In the genomic region with DNA sequence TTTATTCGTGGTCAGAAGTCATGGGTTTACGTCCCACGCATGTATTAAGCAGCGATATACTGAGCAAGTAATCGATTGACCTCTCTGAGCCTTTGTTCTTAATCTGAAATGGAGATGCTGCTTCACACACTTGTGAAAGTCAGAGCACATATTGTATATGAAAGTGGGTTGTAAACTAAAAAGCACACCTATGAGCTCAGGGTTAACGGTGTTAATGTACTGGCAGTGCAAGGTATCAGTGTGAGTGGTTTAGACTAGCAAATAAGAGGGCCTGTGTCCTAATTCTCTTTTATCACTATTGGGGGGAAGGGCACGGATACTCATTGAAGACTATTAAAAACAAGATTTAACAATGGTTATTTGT, we compare ENCODE assay signal across 8 cellular contexts. TPM values are rescaled to one million over a fixed set of nuclear protein-coding genes. Genes with fewer than 3 reads are reported as not detected.
DNase-seq lines count a peak whose midpoint lies in the region; ATAC-seq and TF ChIP-seq lines count a peak whose summit lies in the region.

No MANE protein-coding gene starts in this region.

- no peaks in the 10 kb centered on the region for H3F3A ChIP-seq in OCI-LY1 (ENCODE audit: insufficient read depth, low read length)

- peaks cover 24% of the 10 kb centered on the region for H3K79me2 ChIP-seq in OCI-LY1 (ENCODE audit: insufficient read depth, low read length)

- intact Hi-C loops in ovary (cut with DNase I) = no loop called here

- peak overlapping the region; percentile 63 for H3K4me3 ChIP-seq in H7 (ENCODE audit: insufficient read depth, low read depth, low read length)
- H3K4me3 ChIP-seq in OCI-LY1 (ENCODE audit: low read depth, low read length, poor library complexity, severe bottlenecking) = peak overlapping the region; percentile 76
- H3K4me3 ChIP-seq in epithelial cell of proximal tubule (ENCODE audit: low read depth, low read length) = peak overlapping the region; percentile 73
- H3K4me3 ChIP-seq in ovary = peak overlapping the region; percentile 84

- 1 to 2% (median 1%) methylated on average over 7 of the region's 7 CpGs for WGBS in ovary, 3 donors

- H3K4me2 ChIP-seq in OCI-LY1 (ENCODE audit: low read length) = peak overlapping the region; percentile 88

- no peak for DNase-seq in H7
- no peak for DNase-seq in epithelial cell of proximal tubule (ENCODE audit: low read depth)
- no peak for DNase-seq in ovary
- no peak for DNase-seq in activated gamma-delta T cell treated with Interleukin-2 at 50 U/mL for 16 hours
- DNase-seq in T1000 (lab: John Stamatoyannopoulos, UW) = no peak
- DNase-seq in activated CD8-positive, alpha-beta memory T cell treated with anti-CD3 and anti-CD28 coated beads for 24 hours = no peak

- ATAC-seq in GM18508 (IDR thresholded peaks at IDR 0.05; ENCODE audit: insufficient read depth, unreplicated experiment) = peak; percentile 11

- peak overlapping the region; percentile 24 for H3K27ac ChIP-seq in OCI-LY1 (ENCODE audit: low read depth, low read length, poor library complexity, severe bottlenecking)
- no peak overlapping the region for H3K27ac ChIP-seq in ovary

- TF ChIP-seq POLR2A in ovary (IDR thresholded peaks at IDR 0.05) = no peak

- TF ChIP-seq EP300 in ovary (IDR thresholded peaks at IDR 0.05) = no peak

- H3K9me3 ChIP-seq in OCI-LY1 (ENCODE audit: low read length) (no peaks in the 10 kb centered on the region), ovary (no peaks in the 10 kb centered on the region)

- H3K9ac ChIP-seq in OCI-LY1 (ENCODE audit: low read length) = peak overlapping the region; percentile 81

- no peak for TF ChIP-seq CTCF in OCI-LY1 (IDR thresholded peaks at IDR 0.05; ENCODE audit: low read length)
- TF ChIP-seq CTCF in epithelial cell of proximal tubule (conservative IDR thresholded peaks at IDR 0.05; ENCODE audit: low read depth, low read length) = no peak
- TF ChIP-seq CTCF in ovary (IDR thresholded peaks at IDR 0.05) = no peak

- H3K9me2 ChIP-seq in OCI-LY1 (ENCODE audit: low read depth, low read length) = no peaks in the 10 kb centered on the region

- H3K27me3 ChIP-seq in H7 (ENCODE audit: control insufficient read depth, insufficient read depth, low read length) (no peaks in the 10 kb centered on the region), OCI-LY1 (ENCODE audit: insufficient read depth, low read length) (no peaks in the 10 kb centered on the region), ovary (no peaks in the 10 kb centered on the region)

- H3K36me3 ChIP-seq in H7 (replicated peaks; ENCODE audit: control insufficient read depth, insufficient read depth, low read length) (peaks cover 9% of the 10 kb centered on the region), OCI-LY1 (ENCODE audit: insufficient read depth, low read length) (peaks cover 28% of the 10 kb centered on the region; the same call in 1 of the 2 replicates), ovary (no peaks in the 10 kb centered on the region)

- H4K20me1 ChIP-seq in OCI-LY1 (ENCODE audit: insufficient read depth, low read length) = no peaks in the 10 kb centered on the region

- no peak overlapping the region for H2AFZ ChIP-seq in OCI-LY1 (ENCODE audit: low read length)

- peaks cover 23% of the 10 kb centered on the region for H3K4me1 ChIP-seq in OCI-LY1 (ENCODE audit: insufficient read depth, low read length, severe bottlenecking)
- no peaks in the 10 kb centered on the region for H3K4me1 ChIP-seq in ovary (ENCODE audit: insufficient read depth)

RNA-seq across cellular contexts. Expression of gene MRPL42, which starts 0.7 kb away (rescaled TPM):
- 117 and 154 TPM in 2 replicates for total RNA-seq in H7 (2014; rRNA removed; shearing (Covaris generic))
- total RNA-seq in epithelial cell of proximal tubule (79.7 and 93.2 TPM in 2 replicates), ovary (10 to 100 TPM; 34.9 to 72.7 (median 47.9) TPM)
- polyA plus RNA-seq in ovary = 10 to 100 TPM; 22.4 to 39.9 TPM

RNA-seq across cellular contexts. Expression of gene UBE2N, which starts 26.2 kb away (rescaled TPM):
- 324 and 342 TPM in 2 replicates for total RNA-seq in H7 (2014; rRNA removed; shearing (Covaris generic))
- 127 and 162 TPM in 2 replicates for total RNA-seq in epithelial cell of proximal tubule
- 100 to 1,000 TPM in 1 of 7 donors, 10 to 100 TPM in 6; 18.8 to 102 (median 63.3) TPM for total RNA-seq in ovary
- 10 to 100 TPM; 36.1 to 90.6 TPM for polyA plus RNA-seq in ovary
